ENCODE assay signal across 10 cellular contexts in genomic region chr5:96651948-96652753, GRCh38. TPM values are rescaled to one million over a fixed set of nuclear protein-coding genes. Genes with fewer than 3 reads are reported as not detected.
DNase-seq lines count a peak whose midpoint lies in the region; ATAC-seq and TF ChIP-seq lines count a peak whose summit lies in the region.
"Had no signal": no experiment of that assay in that cellular context is flagged by ENCODE, and none has a peak within 500 bp of the region (broad histone marks: within the 10 kb centered on the region; RNA-seq: fewer than 3 reads in every experiment).

No MANE protein-coding gene starts in this region.

- no peaks in the 10 kb centered on the region for H3K27me3 ChIP-seq in left ventricle myocardium inferior (ENCODE audit: low read depth)
- no peaks in the 10 kb centered on the region for H3K27me3 ChIP-seq in OCI-LY1 (ENCODE audit: insufficient read depth, low read length)
- no peaks in the 10 kb centered on the region for H3K27me3 ChIP-seq in hepatocyte

- intact Hi-C loops in left ventricle myocardium inferior (cut with micrococcal nuclease) = no loop called here
- intact Hi-C loops in left cardiac atrium (cut with DNase I) = no loop called here
- intact Hi-C loops in posterior vena cava (cut with DNase I) = no loop called here

- H3K79me2 ChIP-seq in OCI-LY1 (ENCODE audit: insufficient read depth, low read length) = no peaks in the 10 kb centered on the region
- H3K79me2 ChIP-seq in hepatocyte = no peaks in the 10 kb centered on the region

- H3K27ac ChIP-seq in left ventricle myocardium inferior (replicated peaks) (no peak overlapping the region), OCI-LY1 (ENCODE audit: low read depth, low read length, poor library complexity, severe bottlenecking) (no peak overlapping the region), hepatocyte (no peak overlapping the region)

- no peaks in the 10 kb centered on the region for H3K9me2 ChIP-seq in OCI-LY1 (ENCODE audit: low read depth, low read length)
- H3K9me2 ChIP-seq in hepatocyte (replicated peaks; ENCODE audit: insufficient read depth) = no peaks in the 10 kb centered on the region

- no peaks in the 10 kb centered on the region for H3F3A ChIP-seq in OCI-LY1 (ENCODE audit: insufficient read depth, low read length)

- no peak overlapping the region for H2AFZ ChIP-seq in OCI-LY1 (ENCODE audit: low read length)
- H2AFZ ChIP-seq in hepatocyte = no peak overlapping the region

- in situ Hi-C loops in G401 (cut with HindIII; ENCODE audit: low sequenced_read_pairs) = no loop called here

- ATAC-seq in left cardiac atrium (no peak), HG02623 (IDR thresholded peaks at IDR 0.05; ENCODE audit: unreplicated experiment) (no peak)

- WGBS in hepatocyte (ENCODE audit: low lambda C conversion rate, missing lambda C conversion rate) = 56% methylated on average over 4 of the region's 4 CpGs

- H4K20me1 ChIP-seq in OCI-LY1 (ENCODE audit: insufficient read depth, low read length) (no peaks in the 10 kb centered on the region), hepatocyte (ENCODE audit: insufficient read depth, poor library complexity, severe bottlenecking) (no peaks in the 10 kb centered on the region)

- no peaks in the 10 kb centered on the region for H3K4me1 ChIP-seq in left ventricle myocardium inferior
- no peaks in the 10 kb centered on the region for H3K4me1 ChIP-seq in OCI-LY1 (ENCODE audit: insufficient read depth, low read length, severe bottlenecking)
- peaks cover 22% of the 10 kb centered on the region for H3K4me1 ChIP-seq in hepatocyte (ENCODE audit: insufficient read depth)

- DNase-seq in left ventricle myocardium inferior = no peak
- no peak for DNase-seq in left cardiac atrium
- DNase-seq in epithelial cell of proximal tubule (ENCODE audit: low read depth) = no peak
- DNase-seq in G401 (ENCODE audit: low spot score) = no peak
- DNase-seq in posterior vena cava (ENCODE audit: low spot score) = no peak
- DNase-seq in hepatocyte (ENCODE audit: low spot score) = no peak
- DNase-seq: activated gamma-delta T cell treated with Interleukin-2 at 50 U/mL for 16 hours; stimulated activated CD4-positive, alpha-beta T cell treated with anti-CD3 and anti-CD28 coated beads, Interleukin-1b, Interleukin-23, amount 100 ng/mL, for 48 hours had no signal

- H3K36me3 ChIP-seq in left ventricle myocardium inferior (no peaks in the 10 kb centered on the region), OCI-LY1 (ENCODE audit: insufficient read depth, low read length) (no peaks in the 10 kb centered on the region), hepatocyte (replicated peaks; ENCODE audit: insufficient read depth, low read depth) (no peaks in the 10 kb centered on the region)

- no peak overlapping the region for H3K4me2 ChIP-seq in OCI-LY1 (ENCODE audit: low read length)
- H3K4me2 ChIP-seq in hepatocyte = no peak overlapping the region

- TF ChIP-seq CTCF in left ventricle myocardium inferior (IDR thresholded peaks at IDR 0.05; ENCODE audit: borderline replicate concordance) (peak; percentile 38), OCI-LY1 (IDR thresholded peaks at IDR 0.05; ENCODE audit: low read length) (peak; percentile 35; the same call in 1 of the 2 replicates), epithelial cell of proximal tubule (conservative IDR thresholded peaks at IDR 0.05; ENCODE audit: low read depth, low read length) (peak; percentile 60), hepatocyte (IDR thresholded peaks at IDR 0.05; ENCODE audit: poor library complexity) (no peak)

- no peaks in the 10 kb centered on the region for H3K9me3 ChIP-seq in left ventricle myocardium inferior (replicated peaks)
- H3K9me3 ChIP-seq in OCI-LY1 (ENCODE audit: low read length) = no peaks in the 10 kb centered on the region
- no peaks in the 10 kb centered on the region for H3K9me3 ChIP-seq in hepatocyte (ENCODE audit: low read depth)

- no peak overlapping the region for H3K4me3 ChIP-seq in left ventricle myocardium inferior
- no peak overlapping the region for H3K4me3 ChIP-seq in OCI-LY1 (ENCODE audit: low read depth, low read length, poor library complexity, severe bottlenecking)
- no peak overlapping the region for H3K4me3 ChIP-seq in epithelial cell of proximal tubule (ENCODE audit: low read depth, low read length)
- no peak overlapping the region for H3K4me3 ChIP-seq in hepatocyte

- no peak overlapping the region for H3K9ac ChIP-seq in OCI-LY1 (ENCODE audit: low read length)

RNA-seq across cellular contexts. Expression of gene CAST, which starts 10.0 kb away (rescaled TPM):
- total RNA-seq in left ventricle myocardium inferior (649 TPM), left cardiac atrium (100 to 1,000 TPM; 422 to 589 TPM), epithelial cell of proximal tubule (108 and 135 TPM in 2 replicates), posterior vena cava (100 to 1,000 TPM; 278 to 312 TPM), hepatocyte (177 and 195 TPM in 2 replicates)
- total RNA-seq in G401 (2014; rRNA removed; shearing (Covaris generic)) = 52.0 and 59.1 TPM in 2 replicates
- 140 and 169 TPM in 2 replicates for polyA plus RNA-seq in hepatocyte
